2 cellular contexts compared by ENCODE assay signal in genomic region chr16:88436796-88437195, GRCh38.
A peak's percentile ranks its signal among the peaks of the same experiment; 100 is the strongest.
TF ChIP-seq lines count a peak whose summit lies in the region.

No MANE protein-coding gene starts in this region.

TF ChIP-seq in HepG2, 621 proteins besides CTCF, POLR2A, EP300 and RAD21:
- TF ChIP-seq ZNF574 (CRISPR knock-in tag; IDR thresholded peaks at IDR 0.05) = 0 out of 2 replicates have a peak, but pooled peaks have one; percentile 50
- no peak for TF ChIP-seq ZNF564 (CRISPR knock-in tag; IDR thresholded peaks at IDR 0.05)
- TF ChIP-seq MYC (CRISPR knock-in tag; IDR thresholded peaks at IDR 0.05; ENCODE audit: borderline replicate concordance) = peak; percentile 40; the same call in 1 of the 2 replicates
- no peak for TF ChIP-seq ZSCAN31 (CRISPR knock-in tag; IDR thresholded peaks at IDR 0.05; ENCODE audit: low read depth)
- TF ChIP-seq HCFC1 (IDR thresholded peaks at IDR 0.05; ENCODE audit: low read depth, low read length) = no peak

TF ChIP-seq in K562, 482 proteins besides CTCF, POLR2A, EP300 and RAD21:
- TF ChIP-seq ELF4 (CRISPR knock-in tag; IDR thresholded peaks at IDR 0.05) (no peak), TGIF2 (CRISPR knock-in tag; IDR thresholded peaks at IDR 0.05) (no peak), MAX (CRISPR knock-in tag; IDR thresholded peaks at IDR 0.05) (peak; percentile 31; the same call in 1 of the 2 replicates), HNRNPL (IDR thresholded peaks at IDR 0.05; ENCODE audit: low read depth, low read length) (0 out of 2 replicates have a peak, but pooled peaks have one; percentile 11), CEBPB (tag; IDR thresholded peaks at IDR 0.05) (no peak)
